ENCODE assay signal across 1 cellular context in the genomic region with DNA sequence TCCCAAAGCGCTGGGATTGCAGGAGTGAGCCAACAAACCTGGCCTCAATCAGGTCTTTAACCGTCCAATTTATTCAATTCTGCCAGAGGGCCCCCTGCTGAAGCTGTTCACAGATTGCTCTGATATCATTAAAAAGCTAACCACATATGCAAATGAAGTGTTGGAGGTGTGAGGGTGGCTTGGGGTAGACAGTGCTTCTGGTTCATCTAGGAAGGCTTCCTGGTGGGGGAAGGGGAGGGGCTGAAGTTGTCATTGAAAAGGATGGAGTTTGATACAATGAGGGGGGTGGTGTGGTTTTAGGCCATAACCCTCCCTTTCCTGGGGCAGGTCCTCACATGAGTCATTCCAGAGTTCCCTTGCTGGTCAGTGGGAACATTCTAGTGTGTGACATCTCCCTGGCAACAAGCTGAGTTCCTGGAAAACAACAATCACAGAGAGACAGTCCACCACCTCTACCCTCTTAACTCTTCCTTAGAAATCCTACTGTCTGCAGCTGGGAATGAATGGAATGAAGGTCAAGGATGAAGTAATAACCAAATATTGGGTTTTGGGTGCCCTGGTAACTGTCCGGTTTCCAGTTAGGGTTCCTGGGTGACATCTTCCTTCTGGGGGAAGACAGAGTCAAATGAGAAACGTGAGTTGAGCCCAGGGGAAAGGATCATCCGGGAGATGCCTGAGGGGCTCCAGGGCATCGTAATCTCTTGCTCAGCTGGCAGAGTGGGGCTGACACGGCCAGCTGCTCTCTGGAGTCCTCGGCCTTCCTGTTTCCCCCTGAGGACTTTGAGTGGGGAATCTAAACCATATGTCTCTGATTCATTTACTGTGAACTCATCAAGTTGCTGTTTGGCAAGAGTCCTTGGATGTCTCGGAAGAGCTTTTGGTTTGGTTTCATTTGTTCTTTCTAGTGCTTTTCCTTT.
TF ChIP-seq lines count a peak whose summit lies in the region.

No MANE protein-coding gene starts in this region.

TF ChIP-seq in IMR-90, 13 proteins besides CTCF, POLR2A, EP300 and RAD21:
- TF ChIP-seq SMC3 (IDR thresholded peaks at IDR 0.05; ENCODE audit: low read depth, low read length) (no peak), MXI1 (IDR thresholded peaks at IDR 0.05; ENCODE audit: borderline replicate concordance, low read depth, low read length) (no peak), CHD1 (IDR thresholded peaks at IDR 0.05; ENCODE audit: low read depth, low read length) (no peak), MAZ (IDR thresholded peaks at IDR 0.05; ENCODE audit: borderline replicate concordance, low read depth, low read length) (peak; percentile 66), CEBPB (IDR thresholded peaks at IDR 0.05; ENCODE audit: low read depth, low read length) (peak; percentile 75), FOS (IDR thresholded peaks at IDR 0.05; ENCODE audit: low read depth, low read length) (peak; percentile 85), RCOR1 (IDR thresholded peaks at IDR 0.05; ENCODE audit: insufficient replicate concordance, low read length) (peak; percentile 21), RFX5 (IDR thresholded peaks at IDR 0.05; ENCODE audit: low read depth, low read length) (no peak), BHLHE40 (IDR thresholded peaks at IDR 0.05; ENCODE audit: low read depth, low read length) (peak; percentile 66)
- TF ChIP-seq, protein P1, sequence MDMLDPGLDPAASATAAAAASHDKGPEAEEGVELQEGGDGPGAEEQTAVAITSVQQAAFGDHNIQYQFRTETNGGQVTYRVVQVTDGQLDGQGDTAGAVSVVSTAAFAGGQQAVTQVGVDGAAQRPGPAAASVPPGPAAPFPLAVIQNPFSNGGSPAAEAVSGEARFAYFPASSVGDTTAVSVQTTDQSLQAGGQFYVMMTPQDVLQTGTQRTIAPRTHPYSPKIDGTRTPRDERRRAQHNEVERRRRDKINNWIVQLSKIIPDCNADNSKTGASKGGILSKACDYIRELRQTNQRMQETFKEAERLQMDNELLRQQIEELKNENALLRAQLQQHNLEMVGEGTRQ (IDR thresholded peaks at IDR 0.05; ENCODE audit: low read depth, low read length): no peak
TF ChIP-seq in IMR-90: peak in this region for 5.
